8 cellular contexts compared by ENCODE assay signal in the genomic region with DNA sequence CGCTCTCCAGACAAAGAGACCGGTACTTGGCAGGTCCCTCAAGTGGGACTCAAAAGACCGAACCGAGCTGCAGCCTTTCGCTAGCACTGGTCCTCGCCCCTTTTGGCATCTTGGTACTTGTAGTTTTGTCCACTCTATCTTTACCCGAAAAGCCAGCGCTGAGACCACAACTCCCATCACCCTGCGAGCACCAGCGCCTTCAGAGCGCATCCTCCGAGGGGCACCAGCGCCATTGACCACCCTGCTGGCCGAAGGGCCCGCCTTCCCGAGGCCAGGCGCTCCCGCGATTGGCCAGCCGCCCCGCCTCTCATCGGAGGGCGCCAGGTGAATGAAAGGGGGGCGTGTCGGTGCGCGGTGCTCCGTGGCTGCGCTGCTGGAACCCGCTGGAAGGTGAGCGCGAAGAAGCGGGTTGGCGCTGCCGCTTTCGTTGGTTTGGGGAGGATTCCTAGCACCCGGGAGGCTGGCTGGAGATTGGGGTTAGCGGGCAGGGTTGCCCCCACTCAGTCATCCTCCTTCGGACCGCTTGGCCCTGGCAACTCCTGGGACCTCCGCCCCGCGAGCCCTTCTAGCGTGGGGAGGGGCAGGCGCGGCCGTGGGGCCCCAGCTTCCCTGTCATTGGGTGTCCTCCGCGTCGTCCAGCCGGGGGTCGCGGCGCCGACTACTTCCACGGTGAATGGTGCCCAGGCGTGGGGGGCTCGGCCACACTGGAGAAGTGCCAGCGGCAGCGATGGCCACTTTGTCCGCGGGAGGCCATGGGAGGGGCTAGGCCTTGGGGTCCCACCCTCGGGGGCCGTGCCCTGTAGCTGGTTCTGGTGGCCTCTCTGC. TPM values are rescaled to one million over a fixed set of nuclear protein-coding genes. Genes with fewer than 3 reads are reported as not detected.
DNase-seq lines count a peak whose midpoint lies in the region; ATAC-seq and TF ChIP-seq lines count a peak whose summit lies in the region.

A gene (plus strand): TSS at position 357 of the 825 bp plus-strand sequence. CDS start 5,553 bp downstream, outside the sequence.

- no peak within 1 kb of the TSS for H3K27ac ChIP-seq in gastrocnemius medialis

- ATAC-seq in gastrocnemius medialis (peak; percentile 55 to 77), GM18858 (IDR thresholded peaks at IDR 0.05; ENCODE audit: unreplicated experiment) (no peak)

- in situ Hi-C loops in KBM-7 (cut with MboI; ENCODE audit: low pct_unique_long_range_greater_than_20kb, low sequenced_read_pairs) (no loop called here), gastrocnemius medialis (cut with MboI; ENCODE audit: low sequenced_read_pairs in 4 of 4) (no loop called here)

- DNase-seq in Ammon's horn (ENCODE audit: low spot score) (peak; percentile 95), KBM-7 (peak; percentile 27), SW480 (ENCODE audit: low spot score) (peak; percentile 69), iPS-NIHi11 (ENCODE audit: low spot score) (peak; percentile 100), gastrocnemius medialis (peak; percentile 18 to 34), SKM-1 treated with dmso at 0.1 percent for 144 hours (lab: John Stamatoyannopoulos, UW; ENCODE audit: unreplicated experiment) (no peak)
- DNase-seq in central memory CD4-positive, alpha-beta T cell, result peak; percentile 7

- no peaks in the 10 kb centered on the region for H3K9me3 ChIP-seq in gastrocnemius medialis

- peak in 2 of 5 experiments; percentile 16 to 20 for TF ChIP-seq CTCF in gastrocnemius medialis (IDR thresholded peaks at IDR 0.05 in 4 of 5, conservative IDR thresholded peaks at IDR 0.05 in 1 of 5)

- no peaks in the 10 kb centered on the region for H3K36me3 ChIP-seq in gastrocnemius medialis

- intact Hi-C loops in gastrocnemius medialis (cut with DNase I; ENCODE audit: low total_unique reads), result no loop called here

- peak within 1 kb of the TSS; percentile 47 to 69 (median 55) for H3K4me3 ChIP-seq in gastrocnemius medialis

- H3K27me3 ChIP-seq in gastrocnemius medialis, result peaks cover 36 to 41% (median 38%) of the 10 kb centered on the region in 3 donors

- TF ChIP-seq POLR2A in gastrocnemius medialis (IDR thresholded peaks at IDR 0.05), result no peak

- peaks cover 13 to 15% of the 10 kb centered on the region in 2 donors for H3K4me1 ChIP-seq in gastrocnemius medialis

RNA-seq across cellular contexts. Expression of the gene that starts here (rescaled TPM):
- total RNA-seq in gastrocnemius medialis, result not detected

Comparison
In these comparisons a context has a peak if more than half of its experiments do, and no peak if none do; other contexts are left out.
1. Peak in DNase-seq, ATAC-seq and H3K4me3 ChIP-seq in gastrocnemius medialis; RNA of the gene not detected or under 1 TPM.